In the genomic region with DNA sequence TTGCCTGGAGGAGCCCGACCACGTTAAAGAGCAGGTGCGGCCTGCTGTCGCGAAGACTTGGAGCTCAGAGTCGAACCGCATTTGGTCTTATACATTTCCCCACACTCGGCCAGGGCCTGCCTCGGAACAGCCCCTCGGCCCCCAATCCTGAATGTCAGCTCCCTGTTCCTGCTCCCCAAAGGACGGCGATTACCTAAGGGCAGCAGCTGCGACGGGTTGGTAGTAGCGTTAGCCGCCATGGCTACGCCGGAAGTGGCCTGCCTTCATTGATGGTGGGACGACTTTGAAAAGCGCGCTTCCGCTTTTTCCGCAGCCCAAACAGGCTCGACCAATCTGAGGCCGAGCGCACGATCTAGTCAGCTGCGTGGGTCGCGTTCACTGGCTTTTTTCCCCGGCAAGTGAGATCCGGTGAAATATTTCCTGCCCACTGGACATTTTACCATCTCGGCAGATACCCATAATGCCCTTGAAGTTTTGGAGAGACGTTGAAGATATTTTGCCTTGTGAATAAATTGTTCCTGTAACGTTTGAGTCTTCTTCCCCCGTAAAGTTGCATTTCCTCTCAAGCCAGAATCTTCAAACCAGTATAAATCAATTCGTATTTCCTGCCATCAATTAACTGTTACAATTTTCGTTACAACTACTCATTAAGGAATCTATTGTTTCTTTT, we compare ENCODE assay signal across 8 cellular contexts. TPM values are rescaled to one million over a fixed set of nuclear protein-coding genes. Genes with fewer than 3 reads are reported as not detected.
DNase-seq lines count a peak whose midpoint lies in the region; ATAC-seq and TF ChIP-seq lines count a peak whose summit lies in the region.

A gene (minus strand): TSS at position 254 of the 670 bp plus-strand sequence. CDS start 15 bp downstream, at position 239.

- H3K27me3 ChIP-seq in DOHH2 (ENCODE audit: control insufficient read depth, low read length) = no peaks in the 10 kb centered on the region

- DNase-seq in GOT3 (lab: John Stamatoyannopoulos, UW) (peak; percentile 71), LNCaP clone FGC (ENCODE audit: low read depth) (peak; percentile 92), RWPE1 (ENCODE audit: low spot score) (peak; percentile 79), fibroblast of pulmonary artery (ENCODE audit: low read depth) (peak; percentile 96)
- DNase-seq in natural killer cell treated with Interleukin-12 subunit alpha and Interleukin-12 subunit beta and Interleukin-15 and Interleukin-18, amount 100 ng/mL, for 72 hours (ENCODE audit: low spot score) = peak; percentile 90
- peak; percentile 87 for DNase-seq in stimulated activated naive CD8-positive, alpha-beta T cell treated with anti-CD3 and anti-CD28 coated beads, Interleukin-15, Interleukin-2, amounts not matched to agents 100 U/mL and 50 U/mL, for 24 hours

- H3K4me3 ChIP-seq in DOHH2 (ENCODE audit: low read length) (peak within 1 kb of the TSS; percentile 93), LNCaP clone FGC (ENCODE audit: low read depth, low read length) (peak within 1 kb of the TSS; percentile 89), fibroblast of pulmonary artery (replicated peaks; ENCODE audit: low read depth, low read length) (peak within 1 kb of the TSS; percentile 81)

- H3K4me2 ChIP-seq in DOHH2 (ENCODE audit: low read length) = peak within 1 kb of the TSS; percentile 87

- POLR2A ChIA-PET in RWPE1 (lab: Yijun Ruan, JAX; ENCODE audit: low non-redundant PET) = interaction anchor here (1.0 kb wide), 1 partner anchor 10 kb away, joined by 3 read pairs; no protein-coding TSS in a partner anchor

- H3K27me3 Mint-ChIP-seq in activated T-helper 17 cell treated with anti-CD3 and anti-CD28 coated beads, Interleukin-2, amount 50 U/mL, for 72 hours = no peaks in the 10 kb centered on the region
- no peaks in the 10 kb centered on the region for H3K27me3 Mint-ChIP-seq in natural killer cell treated with Interleukin-12 subunit alpha and Interleukin-12 subunit beta and Interleukin-15 and Interleukin-18, amount 100 ng/mL, for 72 hours

- CTCF ChIA-PET in RWPE1 (lab: Yijun Ruan, JAX) = interaction anchor here (0.7 to 1.2 kb wide), 2 partner anchors 56 to 132 kb away, joined by 5 to 7 read pairs; no protein-coding TSS in a partner anchor

- H3K27ac ChIP-seq in DOHH2 (ENCODE audit: low read depth, low read length) = peak within 1 kb of the TSS; percentile 70
- H3K27ac ChIP-seq in RWPE1 = peak within 1 kb of the TSS; percentile 82

- TF ChIP-seq CTCF in DOHH2 (IDR thresholded peaks at IDR 0.05; ENCODE audit: low read depth, low read length, poor library complexity, severe bottlenecking) (no peak), LNCaP clone FGC (IDR thresholded peaks at IDR 0.05; ENCODE audit: control insufficient read depth, extremely low read depth, insufficient read depth) (no peak), RWPE1 (conservative IDR thresholded peaks at IDR 0.05; ENCODE audit: low read depth) (no peak), fibroblast of pulmonary artery (IDR thresholded peaks at IDR 0.05; ENCODE audit: low read length, missing control alignments) (no peak)

- peak within 1 kb of the TSS; percentile 83 for H3K4me3 Mint-ChIP-seq in activated T-helper 17 cell treated with anti-CD3 and anti-CD28 coated beads, Interleukin-2, amount 50 U/mL, for 72 hours
- H3K4me3 Mint-ChIP-seq in natural killer cell treated with Interleukin-12 subunit alpha and Interleukin-12 subunit beta and Interleukin-15 and Interleukin-18, amount 100 ng/mL, for 72 hours = peak within 1 kb of the TSS; percentile 86

- peaks cover 37% of the 10 kb centered on the region for H3K36me3 Mint-ChIP-seq in activated T-helper 17 cell treated with anti-CD3 and anti-CD28 coated beads, Interleukin-2, amount 50 U/mL, for 72 hours (ENCODE audit: low read depth)
- peaks cover 7% of the 10 kb centered on the region for H3K36me3 Mint-ChIP-seq in natural killer cell treated with Interleukin-12 subunit alpha and Interleukin-12 subunit beta and Interleukin-15 and Interleukin-18, amount 100 ng/mL, for 72 hours

- H3K9me3 ChIP-seq in DOHH2 (ENCODE audit: control insufficient read depth, insufficient read depth, low read length) = no peaks in the 10 kb centered on the region

- H3K9me3 Mint-ChIP-seq in activated T-helper 17 cell treated with anti-CD3 and anti-CD28 coated beads, Interleukin-2, amount 50 U/mL, for 72 hours = no peaks in the 10 kb centered on the region
- no peaks in the 10 kb centered on the region for H3K9me3 Mint-ChIP-seq in natural killer cell treated with Interleukin-12 subunit alpha and Interleukin-12 subunit beta and Interleukin-15 and Interleukin-18, amount 100 ng/mL, for 72 hours

- peaks cover 17% of the 10 kb centered on the region for H3F3A ChIP-seq in DOHH2 (ENCODE audit: control insufficient read depth, insufficient read depth)

- H3K27ac Mint-ChIP-seq in activated T-helper 17 cell treated with anti-CD3 and anti-CD28 coated beads, Interleukin-2, amount 50 U/mL, for 72 hours = peak within 1 kb of the TSS; percentile 86
- peak within 1 kb of the TSS; percentile 92 to 94 for H3K27ac Mint-ChIP-seq in natural killer cell treated with Interleukin-12 subunit alpha and Interleukin-12 subunit beta and Interleukin-15 and Interleukin-18, amount 100 ng/mL, for 72 hours

- H3K4me1 ChIP-seq in DOHH2 (ENCODE audit: control insufficient read depth, low read length) = peaks cover 31% of the 10 kb centered on the region

- peak; percentile 84 for ATAC-seq in activated T-helper 17 cell treated with anti-CD3 and anti-CD28 coated beads, Interleukin-2, amount 50 U/mL, for 72 hours (replicated peaks)
- ATAC-seq in natural killer cell treated with Interleukin-12 subunit alpha and Interleukin-12 subunit beta and Interleukin-15 and Interleukin-18, amount 100 ng/mL, for 72 hours = peak; percentile 86 to 90
- ATAC-seq in stimulated activated naive CD8-positive, alpha-beta T cell treated with anti-CD3 and anti-CD28 coated beads, Interleukin-15, Interleukin-2, amounts not matched to agents 100 U/mL and 50 U/mL, for 24 hours = peak; percentile 87

- no peaks in the 10 kb centered on the region for H4K20me1 ChIP-seq in DOHH2 (ENCODE audit: control insufficient read depth, insufficient read depth, low read depth, low read length)

- H3K36me3 ChIP-seq in DOHH2 (ENCODE audit: control insufficient read depth, low read length) = peaks cover 49% of the 10 kb centered on the region

- no peaks in the 10 kb centered on the region for H3K4me1 Mint-ChIP-seq in activated T-helper 17 cell treated with anti-CD3 and anti-CD28 coated beads, Interleukin-2, amount 50 U/mL, for 72 hours
- peaks cover 19 to 27% of the 10 kb centered on the region in 2 donors for H3K4me1 Mint-ChIP-seq in natural killer cell treated with Interleukin-12 subunit alpha and Interleukin-12 subunit beta and Interleukin-15 and Interleukin-18, amount 100 ng/mL, for 72 hours (ENCODE audit: low read depth in 2 of 2)

- H3K9me2 ChIP-seq in DOHH2 (replicated peaks; ENCODE audit: control insufficient read depth, low read length) = no peaks in the 10 kb centered on the region

- H3K79me2 ChIP-seq in DOHH2 (ENCODE audit: control insufficient read depth, low read length) = peaks cover 35% of the 10 kb centered on the region

RNA-seq across cellular contexts. Expression of the gene that starts here (rescaled TPM):
- total RNA-seq in activated T-helper 17 cell treated with anti-CD3 and anti-CD28 coated beads, Interleukin-2, amount 50 U/mL, for 72 hours = 100 to 1,000 TPM in 1 of 2 donors, 10 to 100 TPM in 1; 69.0 to 111 TPM
- 100 to 1,000 TPM in 1 of 2 donors, 10 to 100 TPM in 1; 48.6 to 120 TPM for total RNA-seq in natural killer cell treated with Interleukin-12 subunit alpha and Interleukin-12 subunit beta and Interleukin-15 and Interleukin-18, amount 100 ng/mL, for 72 hours

Comparison
In these comparisons a context has a peak if more than half of its experiments do, and no peak if none do; other contexts are left out.
1. Peak in every context shown above with its lines: DNase-seq, ATAC-seq, H3K4me3 ChIP-seq and H3K27ac ChIP-seq.